11 cellular contexts compared by ENCODE assay signal in genomic region chr2:98771264-98771663, GRCh38.
DNase-seq lines count a peak whose midpoint lies in the region; ATAC-seq and TF ChIP-seq lines count a peak whose summit lies in the region.
"Had no signal": no experiment of that assay in that cellular context is flagged by ENCODE, and none has a peak within 500 bp of the region (broad histone marks: within the 10 kb centered on the region; RNA-seq: fewer than 3 reads in every experiment).

No MANE protein-coding gene starts in this region.

- H3K4me2 ChIP-seq in DOHH2 (ENCODE audit: low read length) = peak overlapping the region; percentile 87
- peak overlapping the region; percentile 53 for H3K4me2 ChIP-seq in MM.1S (ENCODE audit: low read depth, low read length)
- no peak overlapping the region for H3K4me2 ChIP-seq in parathyroid adenoma (ENCODE audit: low read length)

- H3F3A ChIP-seq in DOHH2 (ENCODE audit: control insufficient read depth, insufficient read depth) (no peaks in the 10 kb centered on the region), MM.1S (ENCODE audit: insufficient read depth, low read length) (no peaks in the 10 kb centered on the region)

- H3K36me3 Mint-ChIP-seq in activated naive CD8-positive, alpha-beta T cell treated with anti-CD3 and anti-CD28 coated beads, Interleukin-2, amount 50 U/mL, for 24 hours (ENCODE audit: low read depth) = peaks cover 2% of the 10 kb centered on the region

- H3K9me3 Mint-ChIP-seq in activated naive CD8-positive, alpha-beta T cell treated with anti-CD3 and anti-CD28 coated beads, Interleukin-2, amount 50 U/mL, for 24 hours = no peaks in the 10 kb centered on the region

- H3K4me3 ChIP-seq in DOHH2 (ENCODE audit: low read length) (peak overlapping the region; percentile 58), MM.1S (ENCODE audit: low read length) (no peak overlapping the region), parathyroid adenoma (ENCODE audit: low read depth, low read length) (no peak overlapping the region)
- H3K4me3 ChIP-seq: right atrium auricular region, thyroid gland had no signal

- peak overlapping the region; percentile 23; the same call in 1 of the 2 replicates for H3K9ac ChIP-seq in MM.1S (ENCODE audit: low read length)
- H3K9ac ChIP-seq in parathyroid adenoma = no peak overlapping the region

- H2AFZ ChIP-seq in MM.1S (ENCODE audit: low read length) = peak overlapping the region; percentile 66
- peak overlapping the region; percentile 48 for H2AFZ ChIP-seq in parathyroid adenoma

- H3K27me3 Mint-ChIP-seq in activated naive CD8-positive, alpha-beta T cell treated with anti-CD3 and anti-CD28 coated beads, Interleukin-2, amount 50 U/mL, for 24 hours = no peaks in the 10 kb centered on the region

- H3K79me2 ChIP-seq in DOHH2 (ENCODE audit: control insufficient read depth, low read length) (no peaks in the 10 kb centered on the region), MM.1S (ENCODE audit: low read length) (no peaks in the 10 kb centered on the region), parathyroid adenoma (no peaks in the 10 kb centered on the region)

- H3K4me1 ChIP-seq in DOHH2 (ENCODE audit: control insufficient read depth, low read length) (peaks cover 18% of the 10 kb centered on the region), MM.1S (ENCODE audit: low read length) (peaks cover 5% of the 10 kb centered on the region; the same call in 1 of the 2 replicates), parathyroid adenoma (peaks cover 23% of the 10 kb centered on the region)
- H3K4me1 ChIP-seq: thyroid gland had no signal

- no peaks in the 10 kb centered on the region for H3K9me3 ChIP-seq in DOHH2 (ENCODE audit: control insufficient read depth, insufficient read depth, low read length)
- H3K9me3 ChIP-seq in MM.1S (replicated peaks; ENCODE audit: insufficient read depth, low read length) = no peaks in the 10 kb centered on the region
- no peaks in the 10 kb centered on the region for H3K9me3 ChIP-seq in parathyroid adenoma (ENCODE audit: control insufficient read depth, low read length)
- H3K9me3 ChIP-seq: right atrium auricular region, thyroid gland had no signal

- peak overlapping the region; percentile 48 for H3K27ac ChIP-seq in DOHH2 (ENCODE audit: low read depth, low read length)
- no peak overlapping the region for H3K27ac ChIP-seq in MM.1S (ENCODE audit: low read length)
- H3K27ac ChIP-seq in parathyroid adenoma = peak overlapping the region; percentile 17
- H3K27ac ChIP-seq: right atrium auricular region, thyroid gland had no signal

- peak overlapping the region; percentile 81 for H3K4me3 Mint-ChIP-seq in activated naive CD8-positive, alpha-beta T cell treated with anti-CD3 and anti-CD28 coated beads, Interleukin-2, amount 50 U/mL, for 24 hours

- DNase-seq in MM.1S = no peak
- no peak for DNase-seq in activated naive CD8-positive, alpha-beta T cell treated with anti-CD3 and anti-CD28 coated beads, Interleukin-2, amount 50 U/mL, for 24 hours
- DNase-seq in glomerular visceral epithelial cell (ENCODE audit: extremely low spot score) = no peak
- DNase-seq in dedifferentiated amniotic fluid mesenchymal stem cell (ENCODE audit: extremely low spot score) = no peak
- no peak for DNase-seq in DMS53 (lab: John Stamatoyannopoulos, UW)
- DNase-seq in NOMO-1 (lab: John Stamatoyannopoulos, UW; ENCODE audit: unreplicated experiment in 2 of 2) = no peak
- DNase-seq: NCI-H2171 treated with DMSO at 0.1 percent for 48 hours, thyroid gland had no signal

- no peak for ATAC-seq in activated naive CD8-positive, alpha-beta T cell treated with anti-CD3 and anti-CD28 coated beads, Interleukin-2, amount 50 U/mL, for 24 hours

- H4K20me1 ChIP-seq in DOHH2 (ENCODE audit: control insufficient read depth, insufficient read depth, low read depth, low read length) (no peaks in the 10 kb centered on the region), MM.1S (ENCODE audit: insufficient read depth, low read length) (no peaks in the 10 kb centered on the region)

- no peaks in the 10 kb centered on the region for H3K27me3 ChIP-seq in DOHH2 (ENCODE audit: control insufficient read depth, low read length)
- no peaks in the 10 kb centered on the region for H3K27me3 ChIP-seq in MM.1S (replicated peaks; ENCODE audit: insufficient read depth, low read length)
- no peaks in the 10 kb centered on the region for H3K27me3 ChIP-seq in parathyroid adenoma (ENCODE audit: control insufficient read depth, insufficient read depth, low read length)
- H3K27me3 ChIP-seq: right atrium auricular region, thyroid gland had no signal

- peak overlapping the region; percentile 93 for H3K27ac Mint-ChIP-seq in activated naive CD8-positive, alpha-beta T cell treated with anti-CD3 and anti-CD28 coated beads, Interleukin-2, amount 50 U/mL, for 24 hours

- H3K9me2 ChIP-seq in DOHH2 (replicated peaks; ENCODE audit: control insufficient read depth, low read length) (no peaks in the 10 kb centered on the region), MM.1S (replicated peaks; ENCODE audit: insufficient read depth, low read length) (no peaks in the 10 kb centered on the region)

- peaks cover 77% of the 10 kb centered on the region for H3K4me1 Mint-ChIP-seq in activated naive CD8-positive, alpha-beta T cell treated with anti-CD3 and anti-CD28 coated beads, Interleukin-2, amount 50 U/mL, for 24 hours

- TF ChIP-seq CTCF in DOHH2 (IDR thresholded peaks at IDR 0.05; ENCODE audit: low read depth, low read length, poor library complexity, severe bottlenecking) (no peak), MM.1S (IDR thresholded peaks at IDR 0.05; ENCODE audit: low read length) (no peak), parathyroid adenoma (IDR thresholded peaks at IDR 0.05) (no peak)

- no peaks in the 10 kb centered on the region for H3K36me3 ChIP-seq in DOHH2 (ENCODE audit: control insufficient read depth, low read length)
- no peaks in the 10 kb centered on the region for H3K36me3 ChIP-seq in MM.1S (replicated peaks; ENCODE audit: insufficient read depth, low read length)
- no peaks in the 10 kb centered on the region for H3K36me3 ChIP-seq in parathyroid adenoma (ENCODE audit: control insufficient read depth, insufficient read depth, low read length)
- H3K36me3 ChIP-seq: right atrium auricular region, thyroid gland had no signal
